ENCODE assay signal across 1 cellular context in the genomic region with DNA sequence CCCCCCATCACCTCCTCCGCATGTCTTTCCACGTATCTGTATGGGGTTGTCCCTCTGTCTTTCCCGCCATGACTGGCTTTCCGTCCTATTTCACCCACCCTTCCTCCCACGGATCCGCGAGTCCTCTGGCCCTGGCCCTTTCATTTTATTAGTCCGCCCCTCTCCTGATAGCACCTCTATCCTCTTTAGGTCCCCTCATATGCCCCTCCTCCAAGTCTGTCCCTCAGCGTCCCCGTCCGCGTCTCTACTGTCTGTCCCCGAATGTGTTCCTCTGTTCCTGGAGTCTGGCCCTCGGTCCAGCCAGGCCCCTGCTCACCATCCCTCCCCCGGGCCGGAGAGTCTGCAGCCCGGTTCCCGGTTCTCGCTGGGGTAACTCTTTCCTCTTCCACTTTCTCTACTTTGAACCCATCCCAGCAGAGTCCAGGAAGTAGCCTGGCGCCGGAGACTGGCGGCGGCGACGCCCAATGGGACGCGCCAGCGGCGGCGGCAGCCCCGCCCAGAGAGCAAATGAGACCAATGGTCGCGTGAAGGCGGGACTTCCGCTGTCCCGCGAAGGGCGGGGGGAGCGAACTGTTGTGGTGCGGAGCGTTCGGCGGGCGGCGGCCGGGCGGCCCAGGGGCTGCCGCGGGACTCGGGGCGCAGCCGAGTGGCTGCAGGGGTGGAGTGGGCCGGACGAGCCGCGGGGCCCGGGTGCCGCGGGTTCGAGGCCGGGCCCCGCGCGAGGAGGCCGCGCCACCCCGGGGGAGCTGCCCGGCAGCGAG.
TF ChIP-seq lines count a peak whose summit lies in the region.

SAP30L (plus strand) TSS at position 576 of the 761 bp plus-strand sequence. CDS start 608 bp downstream, outside the sequence.

TF ChIP-seq in HepG2, 621 proteins besides CTCF, POLR2A, EP300 and RAD21 (continued from another document and continues in another):
- TF ChIP-seq MIXL1 (CRISPR knock-in tag; IDR thresholded peaks at IDR 0.05), result 0 out of 2 replicates have a peak, but pooled peaks have one; percentile 30
- TF ChIP-seq TGIF2 (CRISPR knock-in tag; IDR thresholded peaks at IDR 0.05), result peak; percentile 72; the same call in 1 of the 2 replicates
- peak; percentile 79 for TF ChIP-seq ZNF431 (CRISPR knock-in tag; IDR thresholded peaks at IDR 0.05; ENCODE audit: borderline replicate concordance, low read depth)
- peak; percentile 60 for TF ChIP-seq RFXAP (CRISPR knock-in tag; IDR thresholded peaks at IDR 0.05; ENCODE audit: borderline replicate concordance)
- TF ChIP-seq CREM (IDR thresholded peaks at IDR 0.05), result no peak
- TF ChIP-seq CREM (CRISPR knock-in tag; IDR thresholded peaks at IDR 0.05), result no peak
- peak; percentile 68 for TF ChIP-seq IRF2 (CRISPR knock-in tag; IDR thresholded peaks at IDR 0.05)
- TF ChIP-seq ZNF547 (CRISPR knock-in tag; IDR thresholded peaks at IDR 0.05), result peak; percentile 39; the same call in 1 of the 2 replicates
- TF ChIP-seq ZNF44 (CRISPR knock-in tag; IDR thresholded peaks at IDR 0.05), result no peak
- 0 out of 2 replicates have a peak, but pooled peaks have one; percentile 32 for TF ChIP-seq ZNF296 (CRISPR knock-in tag; conservative IDR thresholded peaks at IDR 0.05)
- no peak for TF ChIP-seq ZBTB40 (IDR thresholded peaks at IDR 0.05)
- TF ChIP-seq ZBTB40 (CRISPR knock-in tag; IDR thresholded peaks at IDR 0.05), result 0 out of 2 replicates have a peak, but pooled peaks have one; percentile 33
- 0 out of 2 replicates have a peak, but pooled peaks have one; percentile 25 for TF ChIP-seq SIX4 (CRISPR knock-in tag; IDR thresholded peaks at IDR 0.05)
- TF ChIP-seq, protein P1, sequence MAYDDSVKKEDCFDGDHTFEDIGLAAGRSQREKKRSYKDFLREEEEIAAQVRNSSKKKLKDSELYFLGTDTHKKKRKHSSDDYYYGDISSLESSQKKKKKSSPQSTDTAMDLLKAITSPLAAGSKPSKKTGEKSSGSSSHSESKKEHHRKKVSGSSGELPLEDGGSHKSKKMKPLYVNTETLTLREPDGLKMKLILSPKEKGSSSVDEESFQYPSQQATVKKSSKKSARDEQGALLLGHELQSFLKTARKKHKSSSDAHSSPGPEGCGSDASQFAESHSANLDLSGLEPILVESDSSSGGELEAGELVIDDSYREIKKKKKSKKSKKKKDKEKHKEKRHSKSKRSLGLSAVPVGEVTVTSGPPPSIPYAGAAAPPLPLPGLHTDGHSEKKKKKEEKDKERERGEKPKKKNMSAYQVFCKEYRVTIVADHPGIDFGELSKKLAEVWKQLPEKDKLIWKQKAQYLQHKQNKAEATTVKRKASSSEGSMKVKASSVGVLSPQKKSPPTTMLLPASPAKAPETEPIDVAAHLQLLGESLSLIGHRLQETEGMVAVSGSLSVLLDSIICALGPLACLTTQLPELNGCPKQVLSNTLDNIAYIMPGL (CRISPR knock-in tag; IDR thresholded peaks at IDR 0.05; ENCODE audit: borderline replicate concordance in 1 of 2, low read depth in 1 of 2), result peak in 1 of 2 experiments; percentile 37; a peak in 1 of 4 replicates
- TF ChIP-seq, protein P2, sequence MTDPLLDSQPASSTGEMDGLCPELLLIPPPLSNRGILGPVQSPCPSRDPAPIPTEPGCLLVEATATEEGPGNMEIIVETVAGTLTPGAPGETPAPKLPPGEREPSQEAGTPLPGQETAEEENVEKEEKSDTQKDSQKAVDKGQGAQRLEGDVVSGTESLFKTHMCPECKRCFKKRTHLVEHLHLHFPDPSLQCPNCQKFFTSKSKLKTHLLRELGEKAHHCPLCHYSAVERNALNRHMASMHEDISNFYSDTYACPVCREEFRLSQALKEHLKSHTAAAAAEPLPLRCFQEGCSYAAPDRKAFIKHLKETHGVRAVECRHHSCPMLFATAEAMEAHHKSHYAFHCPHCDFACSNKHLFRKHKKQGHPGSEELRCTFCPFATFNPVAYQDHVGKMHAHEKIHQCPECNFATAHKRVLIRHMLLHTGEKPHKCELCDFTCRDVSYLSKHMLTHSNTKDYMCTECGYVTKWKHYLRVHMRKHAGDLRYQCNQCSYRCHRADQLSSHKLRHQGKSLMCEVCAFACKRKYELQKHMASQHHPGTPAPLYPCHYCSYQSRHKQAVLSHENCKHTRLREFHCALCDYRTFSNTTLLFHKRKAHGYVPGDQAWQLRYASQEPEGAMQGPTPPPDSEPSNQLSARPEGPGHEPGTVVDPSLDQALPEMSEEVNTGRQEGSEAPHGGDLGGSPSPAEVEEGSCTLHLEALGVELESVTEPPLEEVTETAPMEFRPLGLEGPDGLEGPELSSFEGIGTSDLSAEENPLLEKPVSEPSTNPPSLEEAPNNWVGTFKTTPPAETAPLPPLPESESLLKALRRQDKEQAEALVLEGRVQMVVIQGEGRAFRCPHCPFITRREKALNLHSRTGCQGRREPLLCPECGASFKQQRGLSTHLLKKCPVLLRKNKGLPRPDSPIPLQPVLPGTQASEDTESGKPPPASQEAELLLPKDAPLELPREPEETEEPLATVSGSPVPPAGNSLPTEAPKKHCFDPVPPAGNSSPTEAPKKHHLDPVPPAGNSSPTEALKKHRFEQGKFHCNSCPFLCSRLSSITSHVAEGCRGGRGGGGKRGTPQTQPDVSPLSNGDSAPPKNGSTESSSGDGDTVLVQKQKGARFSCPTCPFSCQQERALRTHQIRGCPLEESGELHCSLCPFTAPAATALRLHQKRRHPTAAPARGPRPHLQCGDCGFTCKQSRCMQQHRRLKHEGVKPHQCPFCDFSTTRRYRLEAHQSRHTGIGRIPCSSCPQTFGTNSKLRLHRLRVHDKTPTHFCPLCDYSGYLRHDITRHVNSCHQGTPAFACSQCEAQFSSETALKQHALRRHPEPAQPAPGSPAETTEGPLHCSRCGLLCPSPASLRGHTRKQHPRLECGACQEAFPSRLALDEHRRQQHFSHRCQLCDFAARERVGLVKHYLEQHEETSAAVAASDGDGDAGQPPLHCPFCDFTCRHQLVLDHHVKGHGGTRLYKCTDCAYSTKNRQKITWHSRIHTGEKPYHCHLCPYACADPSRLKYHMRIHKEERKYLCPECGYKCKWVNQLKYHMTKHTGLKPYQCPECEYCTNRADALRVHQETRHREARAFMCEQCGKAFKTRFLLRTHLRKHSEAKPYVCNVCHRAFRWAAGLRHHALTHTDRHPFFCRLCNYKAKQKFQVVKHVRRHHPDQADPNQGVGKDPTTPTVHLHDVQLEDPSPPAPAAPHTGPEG (CRISPR knock-in tag; IDR thresholded peaks at IDR 0.05), result peak; percentile 81
- peak; percentile 69; the same call in 1 of the 2 replicates for TF ChIP-seq ZNF816 (CRISPR knock-in tag; IDR thresholded peaks at IDR 0.05; ENCODE audit: borderline replicate concordance)
- no peak for TF ChIP-seq RNF2 (conservative IDR thresholded peaks at IDR 0.05; ENCODE audit: low read depth)
- 0 out of 2 replicates have a peak, but pooled peaks have one; percentile 23 for TF ChIP-seq BRF2 (CRISPR knock-in tag; IDR thresholded peaks at IDR 0.05)
- TF ChIP-seq ZBTB43 (CRISPR knock-in tag; conservative IDR thresholded peaks at IDR 0.05), result peak; percentile 47; the same call in 1 of the 2 replicates
- 0 out of 2 replicates have a peak, but pooled peaks have one; percentile 43 for TF ChIP-seq DNMT1 (CRISPR knock-in tag; IDR thresholded peaks at IDR 0.05)
- TF ChIP-seq MBNL3 (CRISPR knock-in tag; conservative IDR thresholded peaks at IDR 0.05), result no peak
- TF ChIP-seq IKZF1 (IDR thresholded peaks at IDR 0.05), result no peak
- TF ChIP-seq SP4 (CRISPR knock-in tag; IDR thresholded peaks at IDR 0.05), result peak; percentile 99
- TF ChIP-seq, protein P3, sequence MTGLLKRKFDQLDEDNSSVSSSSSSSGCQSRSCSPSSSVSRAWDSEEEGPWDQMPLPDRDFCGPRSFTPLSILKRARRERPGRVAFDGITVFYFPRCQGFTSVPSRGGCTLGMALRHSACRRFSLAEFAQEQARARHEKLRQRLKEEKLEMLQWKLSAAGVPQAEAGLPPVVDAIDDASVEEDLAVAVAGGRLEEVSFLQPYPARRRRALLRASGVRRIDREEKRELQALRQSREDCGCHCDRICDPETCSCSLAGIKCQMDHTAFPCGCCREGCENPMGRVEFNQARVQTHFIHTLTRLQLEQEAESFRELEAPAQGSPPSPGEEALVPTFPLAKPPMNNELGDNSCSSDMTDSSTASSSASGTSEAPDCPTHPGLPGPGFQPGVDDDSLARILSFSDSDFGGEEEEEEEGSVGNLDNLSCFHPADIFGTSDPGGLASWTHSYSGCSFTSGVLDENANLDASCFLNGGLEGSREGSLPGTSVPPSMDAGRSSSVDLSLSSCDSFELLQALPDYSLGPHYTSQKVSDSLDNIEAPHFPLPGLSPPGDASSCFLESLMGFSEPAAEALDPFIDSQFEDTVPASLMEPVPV (CRISPR knock-in tag; IDR thresholded peaks at IDR 0.05), result peak; percentile 34; the same call in 1 of the 2 replicates
- no peak for TF ChIP-seq ZFP41 (CRISPR knock-in tag; IDR thresholded peaks at IDR 0.05; ENCODE audit: borderline replicate concordance)
- TF ChIP-seq ATF3 (CRISPR knock-in tag; IDR thresholded peaks at IDR 0.05), result no peak
- no peak for TF ChIP-seq ARNTL (CRISPR knock-in tag; IDR thresholded peaks at IDR 0.05)
- TF ChIP-seq SP1 (IDR thresholded peaks at IDR 0.05), result no peak
- peak; percentile 98 for TF ChIP-seq SP1 (CRISPR knock-in tag; IDR thresholded peaks at IDR 0.05)
